ENCODE assay signal across 17 cellular contexts in genomic region chr7:16778479-16778878, GRCh38. TPM values are rescaled to one million over a fixed set of nuclear protein-coding genes. Genes with fewer than 3 reads are reported as not detected.
A peak's percentile ranks its signal among the peaks of the same experiment; 100 is the strongest.
DNase-seq lines count a peak whose midpoint lies in the region; ATAC-seq, FAIRE-seq and TF ChIP-seq lines count a peak whose summit lies in the region.
"Had no signal": no experiment of that assay in that cellular context is flagged by ENCODE, and none has a peak within 500 bp of the region (broad histone marks: within the 10 kb centered on the region; RNA-seq: fewer than 3 reads in every experiment).

No MANE protein-coding gene starts in this region.

- BruUV-seq in Caco-2 (replicated peaks; lab: Mats Ljungman, UMichigan) (no TSS peak), PC-9 (replicated peaks; lab: Mats Ljungman, UMichigan) (no TSS peak)

- H2AK5ac ChIP-seq in H1 (ENCODE audit: low read depth, low read length) = no peak overlapping the region

- no peak overlapping the region for H3K56ac ChIP-seq in H1 (replicated peaks; ENCODE audit: insufficient read length, low read depth, low read length)

- no peak overlapping the region for H2BK120ac ChIP-seq in H1 (replicated peaks; ENCODE audit: low read depth, low read length)

- H3K4me1 ChIP-seq in Caco-2 = peaks cover 6% of the 10 kb centered on the region
- H3K4me1 ChIP-seq in NT2/D1 (ENCODE audit: insufficient read depth, insufficient read length) = peaks cover 2% of the 10 kb centered on the region
- H3K4me1 ChIP-seq in H1 (replicated peaks in 1 of 4; ENCODE audit: control insufficient read depth in 3 of 4, insufficient read depth in 4 of 4, low read length in 3 of 4) = peaks cover 0 to 8% (median 4%) of the 10 kb centered on the region in 4 experiments; a peak in 3 of 7 replicates
- H3K4me1 ChIP-seq in PC-9 (replicated peaks; ENCODE audit: insufficient read depth) = peaks cover 12% of the 10 kb centered on the region
- H3K4me1 ChIP-seq: BE2C had no signal

- no peak overlapping the region for H3K23ac ChIP-seq in H1 (ENCODE audit: insufficient read length)

- no peak overlapping the region for H3K4me3 ChIP-seq in Caco-2 (ENCODE audit: low read depth, low read length)
- no peak overlapping the region for H3K4me3 ChIP-seq in NT2/D1 (ENCODE audit: insufficient read length, low read depth)
- no peak overlapping the region for H3K4me3 ChIP-seq in H1 (ENCODE audit: extremely low read depth in 1 of 4, insufficient read depth in 2 of 4, low read depth in 3 of 4, low read length in 4 of 4)
- H3K4me3 ChIP-seq in PC-9 = no peak overlapping the region

- no peak overlapping the region for H3K9ac ChIP-seq in NT2/D1 (ENCODE audit: insufficient read length, low read depth)
- no peak overlapping the region for H3K9ac ChIP-seq in H1 (replicated peaks in 1 of 4; ENCODE audit: extremely low read depth in 1 of 4, low read depth in 3 of 4, low read length in 3 of 4)

- H2BK5ac ChIP-seq in H1 (ENCODE audit: low read depth, low read length) = no peak overlapping the region

- TF ChIP-seq POLR2A in H1 (IDR thresholded peaks at IDR 0.05; ENCODE audit: control extremely low read depth in 1 of 2, low read depth in 2 of 2, low read length in 2 of 2) = no peak

- no peaks in the 10 kb centered on the region for H3K9me3 Mint-ChIP-seq in Caco-2 (ENCODE audit: unreplicated experiment)
- H3K9me3 Mint-ChIP-seq: CD4-positive, alpha-beta memory T cell had no signal

- TF ChIP-seq CTCF in Caco-2 (IDR thresholded peaks at IDR 0.05; ENCODE audit: insufficient read depth in 1 of 2, low read depth in 1 of 2, low read length in 1 of 2, severe bottlenecking in 1 of 2, unreplicated experiment in 1 of 2) (no peak), H1 (IDR thresholded peaks at IDR 0.05; ENCODE audit: control extremely low read depth in 1 of 3, insufficient read depth in 1 of 3, low read depth in 1 of 3, low read length in 3 of 3) (no peak), PC-9 (conservative IDR thresholded peaks at IDR 0.05) (no peak)

- H3K4me2 ChIP-seq in H1 (ENCODE audit: insufficient read depth in 1 of 2, low read depth in 2 of 2, low read length in 2 of 2) (no peak overlapping the region; a peak in 1 of 4 replicates), PC-9 (no peak overlapping the region)

- H3K27ac Mint-ChIP-seq in Caco-2 (ENCODE audit: unreplicated experiment) = peak overlapping the region; percentile 40
- H3K27ac Mint-ChIP-seq: CD4-positive, alpha-beta memory T cell had no signal

- no peak for ATAC-seq in HG03280 (IDR thresholded peaks at IDR 0.05; ENCODE audit: unreplicated experiment)
- ATAC-seq: HepG2 had no signal

- H3K9me2 ChIP-seq in PC-9 (ENCODE audit: insufficient read depth) = no peaks in the 10 kb centered on the region

- H4K20me1 ChIP-seq in H1 (replicated peaks in 1 of 2; ENCODE audit: control insufficient read depth in 1 of 2, insufficient read depth in 2 of 2, low read length in 2 of 2) = no peaks in the 10 kb centered on the region
- no peaks in the 10 kb centered on the region for H4K20me1 ChIP-seq in PC-9 (ENCODE audit: insufficient read depth)

- CTCF ChIA-PET in Caco-2 (lab: Charles Lee) (no interaction called here), H1 (lab: Charles Lee; ENCODE audit: partially characterized antibody) (no interaction called here), PC-9 (lab: Charles Lee) (no interaction called here)

- no peak for FAIRE-seq in H1 (lab: Jason Lieb, UNC)
- FAIRE-seq: D721Med, GM12892, GM19239, HepG2 had no signal

- H3K18ac ChIP-seq in H1 (ENCODE audit: extremely low read depth, low read length) = no peak overlapping the region

- H3K4me3 Mint-ChIP-seq in Caco-2 (ENCODE audit: unreplicated experiment) = no peak overlapping the region
- H3K4me3 Mint-ChIP-seq: CD4-positive, alpha-beta memory T cell had no signal

- H2BK15ac ChIP-seq in H1 (ENCODE audit: low read length) = no peak overlapping the region

- H4K8ac ChIP-seq in H1 (ENCODE audit: extremely low read depth, insufficient read depth, low read length) = no peak overlapping the region

- no peak overlapping the region for H3K4ac ChIP-seq in H1 (replicated peaks; ENCODE audit: insufficient read length, low read depth, low read length)

- H2AFZ ChIP-seq in H1 (ENCODE audit: low read length) (no peak overlapping the region), PC-9 (no peak overlapping the region)

- H3K23me2 ChIP-seq in H1 (ENCODE audit: low read depth, low read length) = no peaks in the 10 kb centered on the region

- H3K36me3 ChIP-seq in Caco-2 (ENCODE audit: control insufficient read depth, insufficient read depth, low read length) = no peaks in the 10 kb centered on the region; the same call in 1 of the 2 replicates
- no peaks in the 10 kb centered on the region for H3K36me3 ChIP-seq in NT2/D1 (ENCODE audit: insufficient read depth, insufficient read length, low read length)
- H3K36me3 ChIP-seq in H1 (ENCODE audit: control insufficient read depth in 2 of 4, insufficient read depth in 4 of 4, low read length in 3 of 4) = no peaks in the 10 kb centered on the region; a peak in 1 of 8 replicates
- 0 out of 2 replicates have a peak, but pooled peaks cover 11% of the 10 kb centered on the region for H3K36me3 ChIP-seq in PC-9 (ENCODE audit: low read depth)
- H3K36me3 ChIP-seq: BE2C had no signal

- peaks cover 5% of the 10 kb centered on the region for H3K4me1 Mint-ChIP-seq in Caco-2 (ENCODE audit: low read depth, unreplicated experiment)
- H3K4me1 Mint-ChIP-seq: CD4-positive, alpha-beta memory T cell had no signal

- TF ChIP-seq RAD21 in H1 (IDR thresholded peaks at IDR 0.05 in 1 of 2, conservative IDR thresholded peaks at IDR 0.05 in 1 of 2; ENCODE audit: low read depth in 2 of 2, low read length in 2 of 2) = no peak

- H3K14ac ChIP-seq in H1 (ENCODE audit: insufficient read length) = no peak overlapping the region

- WGBS in H1 (ENCODE audit: extremely low coverage in 1 of 2, insufficient coverage in 1 of 2, insufficient read length in 1 of 2, insufficient replicate concordance in 2 of 2, low coverage in 1 of 2, low lambda C conversion rate in 2 of 2, missing lambda C conversion rate in 1 of 2), 2 experiments = 76% methylated on average over 3 of the region's 3 CpGs; no CpG with 5 or more reads in 1 of the 2 experiments

- intact Hi-C loops in Caco-2 (cut with micrococcal nuclease; ENCODE audit: unreplicated experiment) = no loop called here
- intact Hi-C loops in PC-9 (cut with micrococcal nuclease; ENCODE audit: unreplicated experiment) = no loop called here

- H2BK12ac ChIP-seq in H1 (ENCODE audit: low read depth, low read length) = no peak overlapping the region

- no peaks in the 10 kb centered on the region for H3K9me3 ChIP-seq in Caco-2
- no peaks in the 10 kb centered on the region for H3K9me3 ChIP-seq in NT2/D1 (ENCODE audit: insufficient read depth, low read length)
- no peaks in the 10 kb centered on the region for H3K9me3 ChIP-seq in H1 (ENCODE audit: insufficient read depth in 2 of 2, low read depth in 1 of 2, low read length in 1 of 2)
- no peaks in the 10 kb centered on the region for H3K9me3 ChIP-seq in PC-9 (ENCODE audit: insufficient read depth, low read depth)
- H3K9me3 ChIP-seq: BE2C had no signal

- peaks cover 0 to 4% of the 10 kb centered on the region in 2 experiments; a peak in 1 of 4 replicates for H3K79me2 ChIP-seq in H1 (ENCODE audit: control insufficient read depth in 1 of 2, insufficient read depth in 2 of 2, low read length in 2 of 2)
- peaks cover 11% of the 10 kb centered on the region; the same call in 1 of the 2 replicates for H3K79me2 ChIP-seq in PC-9 (ENCODE audit: low read depth)

- no peaks in the 10 kb centered on the region for H3K27me3 ChIP-seq in Caco-2 (replicated peaks; ENCODE audit: control insufficient read depth, insufficient read depth, low read length)
- no peaks in the 10 kb centered on the region for H3K27me3 ChIP-seq in NT2/D1 (ENCODE audit: insufficient read depth, insufficient read length)
- H3K27me3 ChIP-seq in H1 (replicated peaks in 1 of 4; ENCODE audit: control insufficient read depth in 3 of 4, extremely low read depth in 1 of 4, insufficient read depth in 3 of 4, low read length in 3 of 4) = no peaks in the 10 kb centered on the region
- H3K27me3 ChIP-seq in PC-9 (ENCODE audit: insufficient read depth, low read depth) = no peaks in the 10 kb centered on the region
- H3K27me3 ChIP-seq: BE2C had no signal

- no peak overlapping the region for H4K5ac ChIP-seq in H1 (ENCODE audit: insufficient read length, low read depth, low read length)

- DNase-seq in Caco-2 (no peak), NT2/D1 (ENCODE audit: low read depth, low spot score) (peak; percentile 32), H1 (ENCODE audit: low read depth in 1 of 2, low spot score in 2 of 2) (no peak), NCI-H526 treated with DMSO at 0.1 percent for 48 hours (lab: John Stamatoyannopoulos, UW) (no peak), PC-9 (no peak), KG1 (lab: John Stamatoyannopoulos, UW) (no peak)
- DNase-seq: BE2C; CD4-positive, alpha-beta memory T cell; DND-41; GDM1 had no signal

- peaks cover 38% of the 10 kb centered on the region for H3K36me3 Mint-ChIP-seq in Caco-2 (ENCODE audit: insufficient read depth, unreplicated experiment)
- H3K36me3 Mint-ChIP-seq: CD4-positive, alpha-beta memory T cell had no signal

- no peak for TF ChIP-seq EP300 in H1 (IDR thresholded peaks at IDR 0.05; ENCODE audit: borderline replicate concordance in 1 of 2, low read depth in 2 of 2, low read length in 2 of 2)

- H4K91ac ChIP-seq in H1 (replicated peaks; ENCODE audit: insufficient read length, low read length) = no peak overlapping the region

- no peaks in the 10 kb centered on the region for H3K27me3 Mint-ChIP-seq in Caco-2 (ENCODE audit: insufficient read depth, unreplicated experiment)

- H3F3A ChIP-seq in PC-9 (ENCODE audit: insufficient read depth, low read depth) = peaks cover 6% of the 10 kb centered on the region; the same call in 1 of the 2 replicates

- H3K79me1 ChIP-seq in H1 (ENCODE audit: low read depth, low read length) = no peaks in the 10 kb centered on the region; the same call in 1 of the 2 replicates

- POLR2A ChIA-PET in Caco-2 (lab: Charles Lee) (no interaction called here), H1 (lab: Charles Lee; ENCODE audit: partially characterized antibody) (no interaction called here), PC-9 (lab: Charles Lee; ENCODE audit: unreplicated experiment) (no interaction called here)

- H3K27ac ChIP-seq in H1 (ENCODE audit: low read depth, low read length) = no peak overlapping the region
- no peak overlapping the region for H3K27ac ChIP-seq in PC-9
- H3K27ac ChIP-seq: C4-2B had no signal

- no peak overlapping the region for H2BK20ac ChIP-seq in H1 (ENCODE audit: low read length)

RNA-seq across cellular contexts. Expression of gene TSPAN13, which starts 24.9 kb away (rescaled TPM):
- total RNA-seq in Caco-2 (2022) (193 and 208 TPM in 2 replicates), PC-9 (2021) (26.5 and 31.1 TPM in 2 replicates)
- 28.1 and 29.9 TPM in 2 replicates for total RNA-seq in H1 (2021; fragmentation: NEBNext Ultra II Directional; extraction: Animal tissue kit (Norgen Biotek cat#: 25700))
- 11.2 and 15.3 TPM in 2 replicates for polyA plus RNA-seq in H1 (2011; rRNA removed)
- polyA plus RNA-seq in H1 (2011; cell fraction: cytosol; rRNA removed) = 22.4 TPM
- polyA plus RNA-seq in H1 (2011; cell fraction: nucleus; rRNA removed) = 4.9 TPM
- polyA plus RNA-seq in H1 (2012, experiment 1 of 2) = 12.4 to 30.5 TPM (median 17.0 TPM) in 4 replicates
- 9.7 TPM for polyA plus RNA-seq in H1 (2012, experiment 2 of 2)
- polyA plus RNA-seq in H1 (2013, experiment 1 of 2) = 29.2 TPM
- 34.7 TPM for polyA plus RNA-seq in H1 (2013, experiment 2 of 2)
- 7.5 and 8.8 TPM in 2 replicates for polyA minus RNA-seq in H1 (2011; rRNA and poly(A)+ RNA removed)
- 9.2 TPM for polyA minus RNA-seq in H1 (2011; cell fraction: cytosol; rRNA and poly(A)+ RNA removed)
- 4.7 TPM for polyA minus RNA-seq in H1 (2011; cell fraction: nucleus; rRNA and poly(A)+ RNA removed)
- total RNA-seq: CD4-positive, alpha-beta memory T cell had no signal

RNA-seq across cellular contexts. Expression of gene AGR2, which starts 26.3 kb away (rescaled TPM):
- total RNA-seq in Caco-2 (2022) (343 and 467 TPM in 2 replicates), PC-9 (2021) (34.2 and 76.1 TPM in 2 replicates)
- total RNA-seq in H1 (2021; fragmentation: NEBNext Ultra II Directional; extraction: Animal tissue kit (Norgen Biotek cat#: 25700)) = not detected in 2 replicates
- not detected in 2 replicates for polyA plus RNA-seq in H1 (2011; rRNA removed)
- polyA plus RNA-seq in H1 (2011; cell fraction: cytosol; rRNA removed) = not detected
- not detected for polyA plus RNA-seq in H1 (2011; cell fraction: nucleus; rRNA removed)
- polyA plus RNA-seq in H1 (2012, experiment 1 of 2) = not detected in 4 replicates
- not detected for polyA plus RNA-seq in H1 (2012, experiment 2 of 2)
- not detected for polyA plus RNA-seq in H1 (2013, experiment 1 of 2)
- not detected for polyA plus RNA-seq in H1 (2013, experiment 2 of 2)
- polyA minus RNA-seq in H1 (2011; rRNA and poly(A)+ RNA removed) = not detected in 2 replicates
- polyA minus RNA-seq in H1 (2011; cell fraction: cytosol; rRNA and poly(A)+ RNA removed) = not detected
- not detected for polyA minus RNA-seq in H1 (2011; cell fraction: nucleus; rRNA and poly(A)+ RNA removed)
- total RNA-seq: A172; CD4-positive, alpha-beta memory T cell had no signal
- polyA plus RNA-seq: CD4-positive, alpha-beta memory T cell had no signal

Comparison
In these comparisons a context has a peak if more than half of its experiments do, and no peak if none do; other contexts are left out.
1. RNA of gene AGR2, which starts 26.3 kb away (total RNA-seq): 343 to 467 TPM in Caco-2 and 34.2 to 76.1 TPM in PC-9; not detected in H1; every median in the first group is over 10 times any median in the second.